In genomic region chr1:171727778-171728177, GRCh38 we compare ENCODE assay signal across 27 cellular contexts.
"Had no signal": no experiment of that assay in that cellular context is flagged by ENCODE, and none has a peak within 500 bp of the region (broad histone marks: within the 10 kb centered on the region; RNA-seq: fewer than 3 reads in every experiment).

No MANE protein-coding gene starts in this region.

- H3K27me3 Mint-ChIP-seq: activated B cell treated with CpG ODN at 0.5 μM for 24 hours; activated CD4-positive, alpha-beta T cell treated with anti-CD3 and anti-CD28 coated beads for 36 hours; activated naive CD8-positive, alpha-beta T cell; central memory CD8-positive, alpha-beta T cell; naive thymus-derived CD8-positive, alpha-beta T cell; stimulated activated naive B cell treated with anti-CD40 and anti-IgM and Interleukin-4, amounts not matched to agents 10 μg/mL and 1 μg/mL and 100 μg/mL, for 72 hours; T-helper 17 cell had no signal

- H3K36me3 ChIP-seq: breast epithelium, neural progenitor cell had no signal

- H3K4me3 ChIP-seq: breast epithelium, coronary artery, esophagus squamous epithelium, gastrocnemius medialis, heart left ventricle, lower lobe of right lung, neural progenitor cell, sigmoid colon, thoracic aorta, upper lobe of right lung had no signal

- DNase-seq: activated B cell treated with CpG ODN at 0.5 μM for 24 hours; activated CD4-positive, alpha-beta T cell treated with anti-CD3 and anti-CD28 coated beads for 36 hours; activated CD4-positive, alpha-beta T cell treated with anti-CD3 and anti-CD28 coated beads, Interleukin-2, amount 50 U/mL, for 4 hours; activated CD8-positive, alpha-beta memory T cell treated with anti-CD3 and anti-CD28 coated beads, Interleukin-2, amount 50 U/mL, for 48 hours; activated naive CD4-positive, alpha-beta T cell; activated T-cell treated with anti-CD3 and anti-CD28 coated beads, Interleukin-2, amount 50 U/mL, for 4 hours; endodermal cell; esophagus squamous epithelium; gastrocnemius medialis; heart left ventricle; lower lobe of right lung; mesendoderm; naive thymus-derived CD8-positive, alpha-beta T cell; sigmoid colon; stimulated activated CD4-positive, alpha-beta T cell treated with anti-CD3 and anti-CD28 coated beads, Interleukin-2, amount 100 ng/mL, for 48 hours; stimulated activated CD8-positive, alpha-beta memory T cell treated with anti-CD3 and anti-CD28 coated beads, Interleukin-4, amount 100 ng/mL, for 48 hours; stimulated activated naive B cell treated with anti-CD40 and anti-IgM and Interleukin-4, amounts not matched to agents 10 μg/mL and 1 μg/mL and 100 μg/mL, for 72 hours; T-helper 17 cell; upper lobe of right lung had no signal

- H3K4me3 Mint-ChIP-seq: activated B cell treated with CpG ODN at 0.5 μM for 24 hours; activated CD4-positive, alpha-beta T cell treated with anti-CD3 and anti-CD28 coated beads for 36 hours; activated naive CD8-positive, alpha-beta T cell; activated T-cell treated with anti-CD3 and anti-CD28 coated beads, Interleukin-2, amount 50 U/mL, for 4 hours; central memory CD8-positive, alpha-beta T cell; endodermal cell; naive thymus-derived CD8-positive, alpha-beta T cell; neural progenitor cell; stimulated activated naive B cell treated with anti-CD40 and anti-IgM and Interleukin-4, amounts not matched to agents 10 μg/mL and 1 μg/mL and 100 μg/mL, for 72 hours; T-helper 17 cell had no signal

- H3K27ac Mint-ChIP-seq: activated B cell treated with CpG ODN at 0.5 μM for 24 hours; activated CD4-positive, alpha-beta T cell treated with anti-CD3 and anti-CD28 coated beads for 36 hours; activated naive CD8-positive, alpha-beta T cell; activated T-helper 2 cell treated with anti-CD3 and anti-CD28 coated beads, Interferon-gamma antibody, Interleukin-2, Interleukin-4, amounts not matched to agents 10 μg/mL and 5 μg/mL and 100 μg/mL, durations not matched to agents 14 hours and 24 hours and 36 hours; endodermal cell; neural progenitor cell; stimulated activated naive B cell treated with anti-CD40 and anti-IgM and Interleukin-4, amounts not matched to agents 10 μg/mL and 1 μg/mL and 100 μg/mL, for 72 hours had no signal

- H3K9me3 ChIP-seq: gastrocnemius medialis had no signal

- H3K4me1 ChIP-seq: breast epithelium, esophagus squamous epithelium, neural progenitor cell had no signal

- H3K4me1 Mint-ChIP-seq: endodermal cell, neural progenitor cell had no signal

- ATAC-seq: activated CD4-positive, alpha-beta T cell treated with anti-CD3 and anti-CD28 coated beads for 36 hours; activated T-cell treated with anti-CD3 and anti-CD28 coated beads, Interleukin-2, amount 50 U/mL, for 4 hours; gastrocnemius medialis; heart left ventricle; left lobe of liver; lower lobe of right lung; naive thymus-derived CD8-positive, alpha-beta T cell; stimulated activated naive B cell treated with anti-CD40 and anti-IgM and Interleukin-4, amounts not matched to agents 10 μg/mL and 1 μg/mL and 100 μg/mL, for 72 hours; T-helper 17 cell; upper lobe of right lung had no signal
